1 cellular context compared by ENCODE assay signal in the genomic region with DNA sequence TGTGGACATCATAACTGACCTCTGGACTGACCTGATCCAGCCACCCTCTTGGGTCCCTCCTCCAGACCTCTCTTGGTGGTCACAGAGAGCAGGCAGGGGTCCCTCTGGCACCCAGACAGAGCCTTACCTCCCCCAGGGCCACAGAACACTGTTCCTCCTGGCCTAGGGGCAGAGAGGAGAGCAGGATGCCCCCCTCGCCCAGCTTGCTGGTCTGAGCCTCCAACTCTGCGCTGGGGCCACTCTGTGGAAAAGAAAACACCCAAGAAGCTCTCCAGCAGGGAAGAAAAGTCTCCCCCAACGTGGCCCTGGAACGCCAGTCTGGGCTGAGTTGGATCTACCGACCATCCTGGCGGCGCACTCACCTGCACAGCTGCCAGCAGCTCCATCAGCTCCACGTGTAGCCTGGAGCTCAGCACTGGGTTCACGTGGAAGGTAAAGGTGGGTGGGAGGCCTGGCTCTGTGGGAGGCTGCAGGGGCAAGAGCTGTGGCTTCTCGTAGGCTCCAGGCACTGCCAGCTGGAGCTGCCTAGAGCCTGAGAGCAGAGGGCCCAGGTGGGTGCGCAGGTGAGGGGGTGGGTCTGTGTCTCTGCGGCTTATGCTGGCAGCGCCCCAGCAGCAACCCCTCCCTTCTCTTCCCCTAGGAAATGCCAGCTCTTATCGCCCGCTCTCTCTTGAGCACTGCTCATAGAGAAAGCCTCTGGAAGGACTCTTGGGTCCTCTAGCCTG.
TF ChIP-seq lines count a peak whose summit lies in the region.

No MANE protein-coding gene starts in this region.

TF ChIP-seq in GM23338, 12 proteins besides CTCF, POLR2A, EP300 and RAD21:
- TF ChIP-seq POLR2AphosphoS5 (IDR thresholded peaks at IDR 0.05; ENCODE audit: low read depth) (no peak), ZNF114 (CRISPR knock-in tag; IDR thresholded peaks at IDR 0.05) (no peak), EZH2phosphoT487 (IDR thresholded peaks at IDR 0.05; ENCODE audit: unreplicated experiment) (no peak), ZNF462 (CRISPR knock-in tag; IDR thresholded peaks at IDR 0.05) (no peak), STAT1 (IDR thresholded peaks at IDR 0.05; ENCODE audit: unreplicated experiment) (no peak), EZH2 (IDR thresholded peaks at IDR 0.05; ENCODE audit: low read depth, unreplicated experiment) (no peak), REST (IDR thresholded peaks at IDR 0.05; ENCODE audit: unreplicated experiment) (no peak), JUNB (IDR thresholded peaks at IDR 0.05; ENCODE audit: unreplicated experiment) (no peak), CREB1 (CRISPR knock-in tag; IDR thresholded peaks at IDR 0.05; ENCODE audit: low read depth) (no peak), ZNF331 (CRISPR knock-in tag; IDR thresholded peaks at IDR 0.05; ENCODE audit: low read depth) (no peak), ETS1 (IDR thresholded peaks at IDR 0.05) (no peak), NANOG (IDR thresholded peaks at IDR 0.05; ENCODE audit: borderline replicate concordance) (no peak)
